In the genomic region with DNA sequence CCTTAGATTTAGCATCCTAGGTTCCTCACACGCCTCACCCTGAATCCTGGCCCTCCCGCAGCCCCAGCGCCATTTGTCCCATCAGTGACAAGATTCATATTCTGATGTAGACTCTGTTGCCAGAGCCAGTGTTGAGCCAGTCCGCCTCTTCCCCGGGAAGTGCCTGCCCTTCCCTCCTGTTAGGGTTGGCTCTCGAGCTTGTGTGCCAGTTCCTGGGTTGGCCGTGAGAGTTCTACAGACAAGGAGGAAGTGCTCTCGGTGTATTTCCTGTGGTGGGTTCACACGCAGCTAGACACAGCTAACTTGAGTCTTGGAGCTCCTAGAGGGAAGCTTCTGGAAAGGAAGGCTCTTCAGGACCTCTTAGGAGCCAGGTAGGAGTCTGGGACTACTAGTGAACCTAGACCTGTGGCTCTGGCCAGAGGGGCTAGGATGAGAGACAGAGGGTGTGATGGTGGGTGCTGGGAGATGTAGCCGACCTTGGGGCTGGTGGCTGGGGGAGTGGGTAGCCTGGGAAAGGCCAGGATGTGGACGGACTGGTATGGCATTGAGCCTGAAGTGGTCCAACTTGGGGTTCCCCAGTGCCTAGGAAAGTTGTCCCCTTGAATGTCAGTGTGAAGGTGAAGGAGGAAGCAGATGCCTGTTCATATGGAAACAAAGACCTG, we compare ENCODE assay signal across 8 cellular contexts. TPM values are rescaled to one million over a fixed set of nuclear protein-coding genes. Genes with fewer than 3 reads are reported as not detected.
A peak's percentile ranks its signal among the peaks of the same experiment; 100 is the strongest.
DNase-seq lines count a peak whose midpoint lies in the region; ATAC-seq, FAIRE-seq and TF ChIP-seq lines count a peak whose summit lies in the region.

IL18BP (plus strand) TSS at position 261 of the 662 bp plus-strand sequence. CDS start 1,076 bp downstream, outside the sequence.

- H3K27ac Mint-ChIP-seq in astrocyte (ENCODE audit: unreplicated experiment) = peak within 1 kb of the TSS; percentile 58

- no peaks in the 10 kb centered on the region for H3K4me1 ChIP-seq in astrocyte (ENCODE audit: insufficient read depth, low read length)

- H3K79me2 ChIP-seq in astrocyte (ENCODE audit: insufficient read depth, low read length) = peaks cover 12% of the 10 kb centered on the region

- H3K36me3 ChIP-seq in GM06990 (ENCODE audit: control insufficient read depth, insufficient read depth, low read length) (peaks cover 44% of the 10 kb centered on the region), astrocyte (ENCODE audit: insufficient read depth, low read length) (peaks cover 24% of the 10 kb centered on the region)

- no peak for FAIRE-seq in astrocyte (lab: Jason Lieb, UNC)

- no peak for TF ChIP-seq CTCF in GM06990 (IDR thresholded peaks at IDR 0.05; ENCODE audit: insufficient read depth, low read length, poor library complexity, severe bottlenecking)
- TF ChIP-seq CTCF in astrocyte (IDR thresholded peaks at IDR 0.05; ENCODE audit: insufficient read depth, low read depth, low read length) = no peak

- DNase-seq in GM06990 (ENCODE audit: extremely low read depth, insufficient read length) (no peak), Kasumi-1 (lab: John Stamatoyannopoulos, UW) (peak; percentile 79 to 84), astrocyte (ENCODE audit: low read depth) (no peak), mucosa of gallbladder (ENCODE audit: low spot score) (no peak), 8988T (no peak), NCI-H226 (no peak)

- H2AFZ ChIP-seq in astrocyte (ENCODE audit: low read depth, low read length) = no peak within 1 kb of the TSS

- H3K4me3 ChIP-seq in GM06990 (replicated peaks; ENCODE audit: low read depth, low read length) (peak within 1 kb of the TSS; percentile 49), astrocyte (ENCODE audit: insufficient read depth, low read depth, low read length) (no peak within 1 kb of the TSS)

- H3K4me1 Mint-ChIP-seq in astrocyte (ENCODE audit: low read depth, unreplicated experiment) = peaks cover 28% of the 10 kb centered on the region

- H3K36me3 Mint-ChIP-seq in astrocyte (ENCODE audit: low read depth, unreplicated experiment) = peaks cover 47% of the 10 kb centered on the region

- peaks cover 84% of the 10 kb centered on the region for H4K20me1 ChIP-seq in astrocyte (ENCODE audit: insufficient read depth, low read length)

- H3K9me3 Mint-ChIP-seq in astrocyte (ENCODE audit: unreplicated experiment) = peaks cover 2% of the 10 kb centered on the region

- H3K27me3 Mint-ChIP-seq in astrocyte (ENCODE audit: low read depth, unreplicated experiment) = no peaks in the 10 kb centered on the region

- H3K4me3 Mint-ChIP-seq in astrocyte (ENCODE audit: unreplicated experiment) = peak within 1 kb of the TSS; percentile 42

- H3K4me2 ChIP-seq in astrocyte (ENCODE audit: low read length) = no peak within 1 kb of the TSS

- ATAC-seq in HG03571 (IDR thresholded peaks at IDR 0.05; ENCODE audit: unreplicated experiment) = no peak
- ATAC-seq in HG03097 (IDR thresholded peaks at IDR 0.05; ENCODE audit: low FRiP score, unreplicated experiment) = no peak

- no peak within 1 kb of the TSS for H3K9ac ChIP-seq in astrocyte (ENCODE audit: low read length)

- H3K9me3 ChIP-seq in astrocyte (ENCODE audit: insufficient read depth, low read depth, low read length) = no peaks in the 10 kb centered on the region

- H3K27me3 ChIP-seq in GM06990 (replicated peaks; ENCODE audit: control insufficient read depth, insufficient read depth, low read length) (no peaks in the 10 kb centered on the region), astrocyte (ENCODE audit: insufficient read depth, low read length) (no peaks in the 10 kb centered on the region)

- no peak within 1 kb of the TSS for H3K27ac ChIP-seq in astrocyte (ENCODE audit: low read depth, low read length)

RNA-seq across cellular contexts. Expression of gene IL18BP, which starts in this region (rescaled TPM):
- total RNA-seq in astrocyte (14.1 and 15.2 TPM in 2 replicates), mucosa of gallbladder (10.6 TPM)

Comparison
In these comparisons a context has a peak if more than half of its experiments do, and no peak if none do; other contexts are left out.
1. DNase-seq: peak in Kasumi-1 (2 of 2); none in GM06990 (single experiment), astrocyte (single experiment), mucosa of gallbladder (single experiment), 8988T (single experiment) and NCI-H226 (single experiment).